In the genomic region with DNA sequence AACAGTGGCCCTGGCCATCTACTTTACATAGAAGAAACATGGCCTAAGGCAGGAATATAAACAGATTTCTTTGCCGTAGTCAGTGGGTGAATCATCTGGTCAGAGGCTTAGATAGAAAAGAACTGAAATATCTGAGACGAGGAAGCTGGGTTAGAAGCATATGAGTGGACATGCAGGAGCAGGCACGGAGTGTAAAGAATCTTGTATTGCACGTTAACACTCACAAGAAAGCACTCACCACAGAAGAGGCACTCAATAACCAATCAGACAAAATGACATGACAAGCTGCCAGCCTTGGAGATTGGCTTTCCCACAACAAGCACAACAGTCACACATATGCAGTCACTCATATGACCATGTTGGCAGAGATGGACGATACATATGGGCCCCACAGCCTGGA, we compare ENCODE assay signal across 10 cellular contexts. TPM values are rescaled to one million over a fixed set of nuclear protein-coding genes. Genes with fewer than 3 reads are reported as not detected.
"Had no signal": no experiment of that assay in that cellular context is flagged by ENCODE, and none has a peak within 500 bp of the region (broad histone marks: within the 10 kb centered on the region; RNA-seq: fewer than 3 reads in every experiment).

No MANE protein-coding gene starts in this region.

RNA-seq across cellular contexts. Expression of gene ANKRD30BL, which starts 31.1 kb away (rescaled TPM):
- total RNA-seq: PC-3, PC-9, Peyer's patch, Right ventricle myocardium inferior, Right ventricle myocardium superior, RPMI7951, SJCRH30, SJSA1, SK-MEL-5 had no signal
- polyA plus RNA-seq: SK-N-SH had no signal
